Comparison of ENCODE assay signal across 10 cellular contexts in the genomic region with DNA sequence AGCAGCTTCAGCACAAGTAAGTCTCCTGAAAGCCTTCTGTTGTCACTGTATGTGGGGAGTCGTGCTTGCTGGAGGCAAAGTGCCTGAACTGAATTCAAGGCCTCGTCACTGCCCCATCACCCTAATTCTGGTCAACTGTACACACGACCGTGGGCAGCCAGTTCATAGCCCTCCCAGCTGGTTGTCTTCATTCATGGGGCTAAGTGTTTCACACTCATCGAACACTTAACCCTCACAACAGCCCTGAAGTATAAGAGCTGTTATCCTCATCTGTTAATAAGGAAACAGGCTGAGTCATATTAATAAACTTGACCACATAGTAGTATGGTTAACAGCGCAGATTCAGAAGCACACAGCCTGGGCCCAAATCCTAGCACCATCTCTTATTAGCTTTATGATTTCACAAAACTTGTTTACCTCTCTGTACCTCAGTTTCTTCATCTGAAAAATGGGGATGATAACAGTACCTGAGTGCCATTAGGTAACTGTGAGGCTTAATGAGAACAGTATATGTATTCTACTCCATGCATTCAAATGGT.
A peak's percentile ranks its signal among the peaks of the same experiment; 100 is the strongest.
DNase-seq lines count a peak whose midpoint lies in the region; ATAC-seq and TF ChIP-seq lines count a peak whose summit lies in the region.
"Had no signal": no experiment of that assay in that cellular context is flagged by ENCODE, and none has a peak within 500 bp of the region (broad histone marks: within the 10 kb centered on the region; RNA-seq: fewer than 3 reads in every experiment).

No MANE protein-coding gene starts in this region.

- WGBS in liver, result 86% methylated on average over 6 of the region's 6 CpGs
- WGBS in testis, 2 donors, result 59 to 84% methylated on average over 6 of the region's 6 CpGs

- TF ChIP-seq CTCF in HCT116 (IDR thresholded peaks at IDR 0.05 in 2 of 3, conservative IDR thresholded peaks at IDR 0.05 in 1 of 3; ENCODE audit: borderline replicate concordance in 1 of 3, insufficient read depth in 1 of 3, low read depth in 2 of 3, low read length in 2 of 3), result no peak
- TF ChIP-seq CTCF in breast epithelium (IDR thresholded peaks at IDR 0.05), result no peak
- TF ChIP-seq CTCF in liver (IDR thresholded peaks at IDR 0.05; ENCODE audit: low read depth, low read length, missing input control), result no peak
- TF ChIP-seq CTCF in testis (IDR thresholded peaks at IDR 0.05), result no peak

- POLR2A ChIA-PET in HCT116 (lab: Charles Lee), result interaction anchor here (1.1 kb wide), 2 partner anchors 8 to 11 kb away, joined by 3 to 4 read pairs; no protein-coding TSS in a partner anchor

- DNase-seq in HCT116 (ENCODE audit: low read depth, low spot score) (peak; percentile 16), breast epithelium (ENCODE audit: low spot score in 2 of 2) (no peak), testis (no peak), NCI-H1417 (lab: John Stamatoyannopoulos, UW) (no peak), HuH-7 (ENCODE audit: low spot score) (no peak), NOMO-1 (lab: John Stamatoyannopoulos, UW; ENCODE audit: unreplicated experiment in 2 of 2) (no peak)
- DNase-seq in activated T-cell treated with anti-CD3 and anti-CD28 coated beads, Interleukin-2, amount 50 U/mL, for 48 hours, result no peak
- DNase-seq: NCI-H1048, SHP77 treated with DMSO at 0.1 percent for 48 hours had no signal

- H3K9ac ChIP-seq in HCT116 (ENCODE audit: low read length) (peak overlapping the region; percentile 48), liver (ENCODE audit: low read depth in 1 of 2, low read length in 2 of 2) (no peak overlapping the region)

- H3K79me2 ChIP-seq in HCT116 (ENCODE audit: insufficient read depth, low read length), result no peaks in the 10 kb centered on the region

- RAD21 ChIA-PET in HCT116 (lab: Charles Lee; ENCODE audit: low non-redundant PET in 1 of 2, low total read pairs in 2 of 2, uncharacterized antibody in 2 of 2, unreplicated experiment in 2 of 2), result no interaction called here

- TF ChIP-seq RAD21 in HCT116 (IDR thresholded peaks at IDR 0.05; ENCODE audit: low read depth) (no peak), liver (IDR thresholded peaks at IDR 0.05) (no peak)

- H3K27me3 ChIP-seq in HCT116 (ENCODE audit: insufficient read depth, low read length) (no peaks in the 10 kb centered on the region), breast epithelium (no peaks in the 10 kb centered on the region), liver (ENCODE audit: control insufficient read depth in 4 of 4, insufficient read depth in 4 of 4, low read length in 3 of 4) (no peaks in the 10 kb centered on the region), testis (no peaks in the 10 kb centered on the region)

- peak; percentile 46 for ATAC-seq in HCT116

- peak overlapping the region in 1 of 2 experiments; percentile 40; a peak in 2 of 4 replicates for H3K4me3 ChIP-seq in HCT116 (replicated peaks in 1 of 2; ENCODE audit: low read depth in 1 of 2, low read length in 2 of 2)
- H3K4me3 ChIP-seq in breast epithelium, result peak overlapping the region in 1 of 3 donors; percentile 24
- no peak overlapping the region for H3K4me3 ChIP-seq in liver (ENCODE audit: low read depth in 1 of 3, low read length in 3 of 3)
- H3K4me3 ChIP-seq in testis, result no peak overlapping the region

- intact Hi-C loops in HCT116 (cut with micrococcal nuclease) (no loop called here), breast epithelium (cut with DNase I; ENCODE audit: low total_unique reads) (no loop called here), testis (cut with DNase I; ENCODE audit: low total_unique reads) (no loop called here)

- H3K36me3 ChIP-seq in HCT116 (ENCODE audit: control insufficient read depth in 1 of 2, insufficient read depth in 2 of 2, low read length in 2 of 2), result no peaks in the 10 kb centered on the region
- H3K36me3 ChIP-seq in breast epithelium, result no peaks in the 10 kb centered on the region
- H3K36me3 ChIP-seq in liver (ENCODE audit: control insufficient read depth in 4 of 4, insufficient read depth in 3 of 4, low read depth in 1 of 4, low read length in 3 of 4), result no peaks in the 10 kb centered on the region
- H3K36me3 ChIP-seq in testis (ENCODE audit: low read depth, missing control alignments), result no peaks in the 10 kb centered on the region

- H2AFZ ChIP-seq in HCT116 (ENCODE audit: low read depth, low read length, poor library complexity, severe bottlenecking), result peak overlapping the region; percentile 79

- peak overlapping the region; percentile 78 for H3K4me2 ChIP-seq in HCT116 (ENCODE audit: low read length)

- BruUV-seq in HCT116 (replicated peaks; lab: Mats Ljungman, UMichigan), result no TSS peak

- CTCF ChIA-PET in HCT116 (lab: Charles Lee), result interaction anchor here (0.8 to 1.2 kb wide), 2 partner anchors 14 to 34 kb away, joined by 3 read pairs; no protein-coding TSS in a partner anchor

- no peaks in the 10 kb centered on the region for H4K20me1 ChIP-seq in HCT116 (ENCODE audit: insufficient read depth)

- H3K9me3 ChIP-seq in HCT116 (ENCODE audit: control insufficient read depth in 1 of 2, insufficient read depth in 1 of 2, low read depth in 1 of 2, low read length in 2 of 2) (no peaks in the 10 kb centered on the region), breast epithelium (no peaks in the 10 kb centered on the region), liver (ENCODE audit: control insufficient read depth in 4 of 4, low read length in 3 of 4) (no peaks in the 10 kb centered on the region), testis (no peaks in the 10 kb centered on the region)

- H3K4me1 ChIP-seq in HCT116 (ENCODE audit: control insufficient read depth in 1 of 2, insufficient read depth in 2 of 2, low read length in 2 of 2), result peaks cover 11 to 21% of the 10 kb centered on the region in 2 experiments
- peaks cover 0 to 11% of the 10 kb centered on the region in 2 donors for H3K4me1 ChIP-seq in breast epithelium
- peaks cover 0 to 4% (median 0%) of the 10 kb centered on the region in 4 donors for H3K4me1 ChIP-seq in liver (ENCODE audit: control insufficient read depth in 4 of 4, insufficient read depth in 4 of 4, low read length in 3 of 4)
- H3K4me1 ChIP-seq in testis, result peaks cover 19% of the 10 kb centered on the region

- TF ChIP-seq POLR2A in HCT116 (IDR thresholded peaks at IDR 0.05; ENCODE audit: borderline replicate concordance, extremely low read depth, insufficient read depth, insufficient read length) (no peak), breast epithelium (IDR thresholded peaks at IDR 0.05) (no peak), testis (IDR thresholded peaks at IDR 0.05) (no peak)

- no peaks in the 10 kb centered on the region for H3K9me2 ChIP-seq in HCT116 (ENCODE audit: insufficient read depth)

- peak overlapping the region; percentile 61 for H3K27ac ChIP-seq in HCT116 (ENCODE audit: low read depth, low read length)
- peak overlapping the region; percentile 84 to 89 for H3K27ac ChIP-seq in breast epithelium
- H3K27ac ChIP-seq in liver (ENCODE audit: low read depth in 1 of 2, low read length in 2 of 2), result peak overlapping the region; percentile 10 to 36
- H3K27ac ChIP-seq in testis, result peak overlapping the region; percentile 8 to 73

TF ChIP-seq in HCT116, 20 proteins besides CTCF, POLR2A, EP300 and RAD21 (continues in another document):
- TF ChIP-seq EZH2phosphoT487 (IDR thresholded peaks at IDR 0.05; ENCODE audit: borderline replicate concordance), result no peak
- no peak for TF ChIP-seq SRF (IDR thresholded peaks at IDR 0.05; ENCODE audit: low read depth)
- TF ChIP-seq CEBPB (IDR thresholded peaks at IDR 0.05; ENCODE audit: low read depth), result no peak
- no peak for TF ChIP-seq YY1 (IDR thresholded peaks at IDR 0.05; ENCODE audit: extremely low read depth, insufficient replicate concordance, low read depth, low read length)
- no peak for TF ChIP-seq EZH2 (IDR thresholded peaks at IDR 0.05)
- no peak for TF ChIP-seq ZNF274 (IDR thresholded peaks at IDR 0.05; ENCODE audit: low read depth, low read length)
- no peak for TF ChIP-seq POLR2AphosphoS5 (IDR thresholded peaks at IDR 0.05; ENCODE audit: low read depth, low read length)
- no peak for TF ChIP-seq EGR1 (IDR thresholded peaks at IDR 0.05; ENCODE audit: low read depth)
- no peak for TF ChIP-seq ZFX (IDR thresholded peaks at IDR 0.05)
- TF ChIP-seq CBX3 (IDR thresholded peaks at IDR 0.05; ENCODE audit: low read depth), result no peak
- no peak for TF ChIP-seq TCF7L2 (IDR thresholded peaks at IDR 0.05; ENCODE audit: borderline replicate concordance, extremely low read depth, insufficient read depth, insufficient read length)
- TF ChIP-seq FOSL1 (IDR thresholded peaks at IDR 0.05; ENCODE audit: low read depth), result no peak

TF ChIP-seq in liver, 16 proteins besides CTCF, POLR2A, EP300 and RAD21 (continues in another document):
- TF ChIP-seq HNF4G (IDR thresholded peaks at IDR 0.05) (no peak), FOXA2 (IDR thresholded peaks at IDR 0.05) (no peak), HNF4A (conservative IDR thresholded peaks at IDR 0.05) (no peak), TAF1 (conservative IDR thresholded peaks at IDR 0.05) (no peak), YY1 (IDR thresholded peaks at IDR 0.05) (no peak), EGR1 (IDR thresholded peaks at IDR 0.05; ENCODE audit: low read depth in 2 of 2) (no peak)
- TF ChIP-seq, protein P1, sequence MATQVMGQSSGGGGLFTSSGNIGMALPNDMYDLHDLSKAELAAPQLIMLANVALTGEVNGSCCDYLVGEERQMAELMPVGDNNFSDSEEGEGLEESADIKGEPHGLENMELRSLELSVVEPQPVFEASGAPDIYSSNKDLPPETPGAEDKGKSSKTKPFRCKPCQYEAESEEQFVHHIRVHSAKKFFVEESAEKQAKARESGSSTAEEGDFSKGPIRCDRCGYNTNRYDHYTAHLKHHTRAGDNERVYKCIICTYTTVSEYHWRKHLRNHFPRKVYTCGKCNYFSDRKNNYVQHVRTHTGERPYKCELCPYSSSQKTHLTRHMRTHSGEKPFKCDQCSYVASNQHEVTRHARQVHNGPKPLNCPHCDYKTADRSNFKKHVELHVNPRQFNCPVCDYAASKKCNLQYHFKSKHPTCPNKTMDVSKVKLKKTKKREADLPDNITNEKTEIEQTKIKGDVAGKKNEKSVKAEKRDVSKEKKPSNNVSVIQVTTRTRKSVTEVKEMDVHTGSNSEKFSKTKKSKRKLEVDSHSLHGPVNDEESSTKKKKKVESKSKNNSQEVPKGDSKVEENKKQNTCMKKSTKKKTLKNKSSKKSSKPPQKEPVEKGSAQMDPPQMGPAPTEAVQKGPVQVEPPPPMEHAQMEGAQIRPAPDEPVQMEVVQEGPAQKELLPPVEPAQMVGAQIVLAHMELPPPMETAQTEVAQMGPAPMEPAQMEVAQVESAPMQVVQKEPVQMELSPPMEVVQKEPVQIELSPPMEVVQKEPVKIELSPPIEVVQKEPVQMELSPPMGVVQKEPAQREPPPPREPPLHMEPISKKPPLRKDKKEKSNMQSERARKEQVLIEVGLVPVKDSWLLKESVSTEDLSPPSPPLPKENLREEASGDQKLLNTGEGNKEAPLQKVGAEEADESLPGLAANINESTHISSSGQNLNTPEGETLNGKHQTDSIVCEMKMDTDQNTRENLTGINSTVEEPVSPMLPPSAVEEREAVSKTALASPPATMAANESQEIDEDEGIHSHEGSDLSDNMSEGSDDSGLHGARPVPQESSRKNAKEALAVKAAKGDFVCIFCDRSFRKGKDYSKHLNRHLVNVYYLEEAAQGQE (IDR thresholded peaks at IDR 0.05), result no peak
- TF ChIP-seq, protein P2, sequence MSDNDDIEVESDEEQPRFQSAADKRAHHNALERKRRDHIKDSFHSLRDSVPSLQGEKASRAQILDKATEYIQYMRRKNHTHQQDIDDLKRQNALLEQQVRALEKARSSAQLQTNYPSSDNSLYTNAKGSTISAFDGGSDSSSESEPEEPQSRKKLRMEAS (IDR thresholded peaks at IDR 0.05), result no peak

Comparison
In these comparisons a context has a peak if more than half of its experiments do, and no peak if none do; other contexts are left out.
1. H3K27ac ChIP-seq: peak in every context shown above with its lines; median percentile 86 in breast epithelium; 61 in HCT116; 40 in testis; 23 in liver.